ENCODE assay signal across 13 cellular contexts in genomic region chr10:99828464-99828863, GRCh38.
"Had no signal": no experiment of that assay in that cellular context is flagged by ENCODE, and none has a peak within 500 bp of the region (broad histone marks: within the 10 kb centered on the region; RNA-seq: fewer than 3 reads in every experiment).

No MANE protein-coding gene starts in this region.

- H3K27ac ChIP-seq: ascending aorta, breast epithelium, ovary, thoracic aorta, upper lobe of right lung had no signal

- H3K4me3 ChIP-seq: ascending aorta, breast epithelium, ovary, thoracic aorta, upper lobe of right lung had no signal

- H3K4me3 Mint-ChIP-seq: activated T-helper 1 cell treated with anti-CD3 and anti-CD28 coated beads, Interleukin-12 subunit alpha, Interleukin-12 subunit beta, Interleukin-2, Interleukin-4 antibody, amounts not matched to agents 30 ng/mL and 10 ng/mL and 1 ng/mL, durations not matched to agents 14 hours and 24 hours and 36 hours had no signal

- DNase-seq: activated CD4-positive, alpha-beta T cell treated with anti-CD3 and anti-CD28 coated beads, Interleukin-2, amount 50 U/mL, for 4 hours; activated CD8-positive, alpha-beta memory T cell treated with anti-CD3 and anti-CD28 coated beads, Interleukin-2, amount 50 U/mL, for 48 hours; activated naive CD4-positive, alpha-beta T cell treated with Interleukin-2 at 50 U/mL for 16 hours; ovary; T-helper 9 cell; upper lobe of right lung had no signal

- H3K4me1 ChIP-seq: ascending aorta, breast epithelium, upper lobe of right lung had no signal

- H3K27me3 ChIP-seq: ascending aorta, breast epithelium, ovary, upper lobe of right lung had no signal

- H3K36me3 ChIP-seq: ascending aorta, breast epithelium, ovary, thoracic aorta, upper lobe of right lung had no signal

- H3K27ac Mint-ChIP-seq: activated T-helper 1 cell treated with anti-CD3 and anti-CD28 coated beads, Interleukin-12 subunit alpha, Interleukin-12 subunit beta, Interleukin-2, Interleukin-4 antibody, amounts not matched to agents 30 ng/mL and 10 ng/mL and 1 ng/mL, durations not matched to agents 14 hours and 24 hours and 36 hours had no signal

- H3K9me3 ChIP-seq: ascending aorta, breast epithelium, ovary, thoracic aorta, upper lobe of right lung had no signal

- ATAC-seq: activated CD4-positive, CD25-positive, alpha-beta regulatory T cell treated with anti-CD3 and anti-CD28 coated beads, Interleukin-2, amount 50 U/mL, for 24 hours; esophagus mucosa; sciatic nerve; upper lobe of right lung had no signal
